Comparison of ENCODE assay signal across 9 cellular contexts in the genomic region with DNA sequence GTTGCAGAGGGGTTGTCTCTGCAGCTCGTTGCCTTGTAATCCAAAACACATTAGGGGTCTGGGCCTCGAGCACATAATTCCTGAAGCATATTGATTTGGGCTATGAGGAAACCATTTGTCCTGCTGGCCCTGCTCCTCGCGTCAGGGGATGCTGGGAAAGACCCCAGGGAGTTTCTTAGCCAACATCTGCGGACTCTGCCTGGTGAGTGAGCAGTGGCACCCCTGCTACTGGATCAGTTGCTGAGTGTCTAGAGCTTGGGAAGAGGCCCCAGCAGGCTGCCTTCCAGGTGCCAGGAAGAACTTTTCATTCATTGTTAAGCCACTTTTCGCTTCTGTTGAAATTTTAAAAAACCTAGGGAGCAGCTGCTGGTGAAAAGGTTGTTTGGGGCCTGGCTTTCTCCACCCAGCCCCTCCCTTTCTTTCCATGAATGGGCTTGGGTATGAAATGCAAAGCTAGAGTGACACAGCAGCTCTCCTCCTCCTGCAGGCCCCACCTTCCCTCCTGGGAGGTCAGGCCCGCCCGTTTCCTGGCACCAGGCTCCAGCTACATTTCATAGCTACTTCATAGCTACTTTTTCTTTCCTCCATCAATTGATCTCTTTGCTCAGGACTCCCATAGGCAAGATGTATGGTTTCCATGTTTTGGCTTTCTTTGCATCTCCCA. TPM values are rescaled to one million over a fixed set of nuclear protein-coding genes. Genes with fewer than 3 reads are reported as not detected.
A peak's percentile ranks its signal among the peaks of the same experiment; 100 is the strongest.
DNase-seq lines count a peak whose midpoint lies in the region; ATAC-seq and TF ChIP-seq lines count a peak whose summit lies in the region.
"Had no signal": no experiment of that assay in that cellular context is flagged by ENCODE, and none has a peak within 500 bp of the region (broad histone marks: within the 10 kb centered on the region; RNA-seq: fewer than 3 reads in every experiment).

No MANE protein-coding gene starts in this region.

- H3K27me3 Mint-ChIP-seq in activated CD4-positive, alpha-beta memory T cell treated with anti-CD3 and anti-CD28 coated beads for 36 hours, result no peaks in the 10 kb centered on the region
- no peaks in the 10 kb centered on the region for H3K27me3 Mint-ChIP-seq in immature natural killer cell (ENCODE audit: low read depth in 3 of 3)

- peak; percentile 46 for DNase-seq in AG08395 (ENCODE audit: low spot score)
- no peak for DNase-seq in activated CD4-positive, alpha-beta memory T cell treated with anti-CD3 and anti-CD28 coated beads for 36 hours
- DNase-seq in right cardiac atrium, result peak; percentile 72 to 88 (median 86)
- no peak for DNase-seq in activated effector memory CD4-positive, alpha-beta T cell treated with anti-CD3 and anti-CD28 coated beads, Interleukin-2, amount 50 U/mL, for 16 hours
- DNase-seq in NCI-H524 (lab: John Stamatoyannopoulos, UW), result no peak
- DNase-seq in immature natural killer cell, result no peak
- DNase-seq in SHP77 treated with DMSO at 0.1 percent for 48 hours (lab: John Stamatoyannopoulos, UW), result no peak

- H3K4me3 ChIP-seq in HEK293 (ENCODE audit: low read depth, low read length) (no peak overlapping the region), right cardiac atrium (ENCODE audit: low read length) (no peak overlapping the region)
- H3K4me3 ChIP-seq: lung had no signal

- H3K9me3 Mint-ChIP-seq in activated CD4-positive, alpha-beta memory T cell treated with anti-CD3 and anti-CD28 coated beads for 36 hours, result no peaks in the 10 kb centered on the region
- no peaks in the 10 kb centered on the region for H3K9me3 Mint-ChIP-seq in immature natural killer cell

- no peak for TF ChIP-seq CTCF in HEK293 (tag by site-specific recombination; IDR thresholded peaks at IDR 0.05)

- peak overlapping the region; percentile 26 for H3K27ac Mint-ChIP-seq in activated CD4-positive, alpha-beta memory T cell treated with anti-CD3 and anti-CD28 coated beads for 36 hours
- peak overlapping the region in 3 of 6 donors; percentile 42 to 69 (median 59) for H3K27ac Mint-ChIP-seq in immature natural killer cell

- no peak overlapping the region for H3K27ac ChIP-seq in HEK293 (ENCODE audit: extremely low read depth, low read depth, low read length)
- H3K27ac ChIP-seq in right cardiac atrium (ENCODE audit: low read length), result no peak overlapping the region

- 52% methylated on average over 8 of the region's 8 CpGs for WGBS in right cardiac atrium

- peaks cover 12 to 73% of the 10 kb centered on the region in 2 experiments for H3K36me3 ChIP-seq in HEK293 (ENCODE audit: control insufficient read depth in 2 of 2, insufficient read depth in 1 of 2, low read length in 2 of 2)

- CTCF ChIA-PET in HEK293 (lab: Yijun Ruan, JAX), result interaction anchor here (0.7 to 7.8 kb wide), 6 partner anchors 14 to 239 kb away, joined by 3 to 147 read pairs (median 4); no protein-coding TSS in a partner anchor
- CTCF ChIA-PET in activated CD4-positive, alpha-beta memory T cell treated with anti-CD3 and anti-CD28 coated beads for 36 hours (lab: Charles Lee), result interaction anchor here (4.6 to 7.9 kb wide), 2 partner anchors 17 to 152 kb away, joined by 27 to 118 read pairs; no protein-coding TSS in a partner anchor

- peaks cover 53% of the 10 kb centered on the region for H3K36me3 Mint-ChIP-seq in activated CD4-positive, alpha-beta memory T cell treated with anti-CD3 and anti-CD28 coated beads for 36 hours
- peaks cover 14 to 57% (median 33%) of the 10 kb centered on the region in 3 donors for H3K36me3 Mint-ChIP-seq in immature natural killer cell

- intact Hi-C loops in activated CD4-positive, alpha-beta memory T cell treated with anti-CD3 and anti-CD28 coated beads for 36 hours (cut with micrococcal nuclease), result loop anchor here (5.0 kb wide), 2 partner anchors 73 to 383 kb away; no protein-coding TSS in a partner anchor
- intact Hi-C loops in right cardiac atrium (cut with DNase I), result loop anchor here in 2 of 4 donors (5.0 kb wide), 2 partner anchors 73 to 153 kb away; no protein-coding TSS in a partner anchor

- ATAC-seq in right cardiac atrium, result peak; percentile 77 to 79

- no peaks in the 10 kb centered on the region for H3K9me3 ChIP-seq in HEK293 (ENCODE audit: control insufficient read depth, insufficient read depth, low read depth, low read length)
- H3K9me3 ChIP-seq in right cardiac atrium (ENCODE audit: control insufficient read depth, low read length), result no peaks in the 10 kb centered on the region

- POLR2A ChIA-PET in HEK293 (lab: Yijun Ruan, JAX), result interaction anchor here (0.9 to 1.0 kb wide), 2 partner anchors 24 to 152 kb away, joined by 3 to 4 read pairs; no protein-coding TSS in a partner anchor
- POLR2A ChIA-PET in activated CD4-positive, alpha-beta memory T cell treated with anti-CD3 and anti-CD28 coated beads for 36 hours (lab: Charles Lee), result no interaction called here

- H3K4me1 ChIP-seq in HEK293 (ENCODE audit: control insufficient read depth, insufficient read depth, low read length), result no peaks in the 10 kb centered on the region
- no peaks in the 10 kb centered on the region for H3K4me1 ChIP-seq in right cardiac atrium (ENCODE audit: control insufficient read depth, insufficient read depth, low read length)

- no peak overlapping the region for H3K4me3 Mint-ChIP-seq in activated CD4-positive, alpha-beta memory T cell treated with anti-CD3 and anti-CD28 coated beads for 36 hours
- H3K4me3 Mint-ChIP-seq in immature natural killer cell, result no peak overlapping the region

- peaks cover 11% of the 10 kb centered on the region for H3K4me1 Mint-ChIP-seq in activated CD4-positive, alpha-beta memory T cell treated with anti-CD3 and anti-CD28 coated beads for 36 hours (ENCODE audit: low read depth)
- H3K4me1 Mint-ChIP-seq in immature natural killer cell, result peaks cover 9 to 11% of the 10 kb centered on the region in 2 donors

- H3K27me3 ChIP-seq in right cardiac atrium (ENCODE audit: control insufficient read depth, insufficient read depth), result no peaks in the 10 kb centered on the region

TF ChIP-seq in HEK293, 187 proteins besides CTCF, POLR2A, EP300 and RAD21:
- TF ChIP-seq ZNF777 (tag by site-specific recombination; IDR thresholded peaks at IDR 0.05; ENCODE audit: borderline replicate concordance), result no peak
- TF ChIP-seq GLIS1 (tag by site-specific recombination; IDR thresholded peaks at IDR 0.05), result peak; percentile 56
- TF ChIP-seq, protein P1, sequence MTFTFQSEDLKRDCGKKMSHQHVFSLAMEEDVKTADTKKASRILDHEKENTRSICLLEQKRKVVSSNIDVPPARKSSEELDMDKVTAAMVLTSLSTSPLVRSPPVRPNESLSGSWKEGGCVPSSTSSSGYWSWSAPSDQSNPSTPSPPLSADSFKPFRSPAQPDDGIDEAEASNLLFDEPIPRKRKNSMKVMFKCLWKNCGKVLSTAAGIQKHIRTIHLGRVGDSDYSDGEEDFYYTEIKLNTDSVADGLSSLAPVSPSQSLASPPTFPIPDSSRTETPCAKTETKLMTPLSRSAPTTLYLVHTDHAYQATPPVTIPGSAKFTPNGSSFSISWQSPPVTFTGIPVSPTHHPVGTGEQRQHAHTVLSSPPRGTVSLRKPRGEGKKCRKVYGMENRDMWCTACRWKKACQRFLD (tag by site-specific recombination; IDR thresholded peaks at IDR 0.05), result no peak
- no peak for TF ChIP-seq ZNF514 (tag by site-specific recombination; IDR thresholded peaks at IDR 0.05)
- 0 out of 2 replicates have a peak, but pooled peaks have one; percentile 27 for TF ChIP-seq KLF1 (tag by site-specific recombination; IDR thresholded peaks at IDR 0.05)

RNA-seq across cellular contexts. Expression of a gene that starts 26.8 kb away (rescaled TPM):
- total RNA-seq in activated CD4-positive, alpha-beta memory T cell treated with anti-CD3 and anti-CD28 coated beads for 36 hours, result not detected
- under 1 TPM; 0.26 to 0.53 (median 0.37) TPM for total RNA-seq in right cardiac atrium
- polyA plus RNA-seq in right cardiac atrium (0.27 TPM), immature natural killer cell (under 1 TPM; 0.22 to 0.96 (median 0.26) TPM)

Comparison
In these comparisons a context has a peak if more than half of its experiments do, and no peak if none do; other contexts are left out.
1. DNase-seq: peak in AG08395 (single experiment) and right cardiac atrium (3 of 3); none in activated CD4-positive, alpha-beta memory T cell treated with anti-CD3 and anti-CD28 coated beads for 36 hours (single experiment), activated effector memory CD4-positive, alpha-beta T cell treated with anti-CD3 and anti-CD28 coated beads, Interleukin-2, amount 50 U/mL, for 16 hours (single experiment), NCI-H524 (0 of 2), immature natural killer cell (0 of 3) and SHP77 treated with DMSO at 0.1 percent for 48 hours (single experiment).